27 cellular contexts compared by ENCODE assay signal in the genomic region with DNA sequence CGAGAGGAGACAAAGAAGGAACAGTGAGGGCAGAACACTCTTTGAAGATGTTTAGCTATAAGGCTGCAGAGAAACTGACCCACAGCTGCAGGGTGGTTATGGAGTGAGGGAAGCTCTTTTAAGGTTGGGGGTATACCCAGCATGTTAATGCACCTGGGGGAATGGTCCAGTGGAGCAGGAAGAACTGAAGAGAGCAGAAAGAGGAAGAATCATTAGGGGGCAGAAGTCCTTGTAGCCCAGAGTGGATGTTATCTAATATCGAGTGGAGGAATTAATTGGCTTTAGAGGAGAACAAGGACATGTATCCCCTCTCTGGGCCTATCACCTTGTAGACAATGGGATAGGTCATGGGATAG. TPM values are rescaled to one million over a fixed set of nuclear protein-coding genes. Genes with fewer than 3 reads are reported as not detected.
A peak's percentile ranks its signal among the peaks of the same experiment; 100 is the strongest.
DNase-seq lines count a peak whose midpoint lies in the region; ATAC-seq, FAIRE-seq and TF ChIP-seq lines count a peak whose summit lies in the region.
"Had no signal": no experiment of that assay in that cellular context is flagged by ENCODE, and none has a peak within 500 bp of the region (broad histone marks: within the 10 kb centered on the region; RNA-seq: fewer than 3 reads in every experiment).

No MANE protein-coding gene starts in this region.

- intact Hi-C loops in GM12878 (cut with micrococcal nuclease; ENCODE audit: unreplicated experiment) (no loop called here), Caco-2 (cut with micrococcal nuclease; ENCODE audit: unreplicated experiment) (no loop called here), head of caudate nucleus (cut with DNase I) (no loop called here)

- H3K9me2 ChIP-seq in DOHH2 (replicated peaks; ENCODE audit: control insufficient read depth, low read length), result no peaks in the 10 kb centered on the region
- H3K9me2 ChIP-seq in Karpas-422 (replicated peaks; ENCODE audit: insufficient read depth, low read length), result no peaks in the 10 kb centered on the region

- H3K27ac ChIP-seq in DOHH2 (ENCODE audit: low read depth, low read length), result no peak overlapping the region
- no peak overlapping the region for H3K27ac ChIP-seq in Karpas-422 (ENCODE audit: low read length)
- H3K27ac ChIP-seq in GM12878 (ENCODE audit: control insufficient read depth, insufficient read depth), result no peak overlapping the region
- H3K27ac ChIP-seq: Peyer's patch had no signal

- H3K4me1 Mint-ChIP-seq in stimulated activated memory B cell treated with anti-CD40 and anti-IgM and Interleukin-4, amounts not matched to agents 10 μg/mL and 1 μg/mL and 100 μg/mL, for 72 hours, result peaks cover 12% of the 10 kb centered on the region
- no peaks in the 10 kb centered on the region for H3K4me1 Mint-ChIP-seq in Caco-2 (ENCODE audit: low read depth, unreplicated experiment)

- in situ Hi-C loops in GM12878 (cut with MboI), result no loop called here

- H4K20me1 ChIP-seq in DOHH2 (ENCODE audit: control insufficient read depth, insufficient read depth, low read depth, low read length) (no peaks in the 10 kb centered on the region), Karpas-422 (ENCODE audit: insufficient read depth, low read depth, low read length) (no peaks in the 10 kb centered on the region), GM12878 (ENCODE audit: control insufficient read depth, insufficient read depth) (no peaks in the 10 kb centered on the region)

- H3K36me3 Mint-ChIP-seq in stimulated activated memory B cell treated with anti-CD40 and anti-IgM and Interleukin-4, amounts not matched to agents 10 μg/mL and 1 μg/mL and 100 μg/mL, for 72 hours, result no peaks in the 10 kb centered on the region
- H3K36me3 Mint-ChIP-seq in Caco-2 (ENCODE audit: insufficient read depth, unreplicated experiment), result no peaks in the 10 kb centered on the region
- H3K36me3 Mint-ChIP-seq: CD14-positive monocyte had no signal

- TF ChIP-seq CTCF in DOHH2 (IDR thresholded peaks at IDR 0.05; ENCODE audit: low read depth, low read length, poor library complexity, severe bottlenecking) (peak; percentile 23), GM12878 (IDR thresholded peaks at IDR 0.05 in 2 of 3, conservative IDR thresholded peaks at IDR 0.05 in 1 of 3; ENCODE audit: control insufficient read depth in 2 of 3, extremely low read depth in 1 of 3, insufficient read depth in 1 of 3, low read depth in 3 of 3, low read length in 3 of 3) (no peak), Caco-2 (IDR thresholded peaks at IDR 0.05; ENCODE audit: insufficient read depth in 1 of 2, low read depth in 1 of 2, low read length in 1 of 2, severe bottlenecking in 1 of 2, unreplicated experiment in 1 of 2) (no peak)

- H3K4me3 ChIP-seq in DOHH2 (ENCODE audit: low read length), result no peak overlapping the region
- no peak overlapping the region for H3K4me3 ChIP-seq in Karpas-422 (ENCODE audit: low read length)
- no peak overlapping the region for H3K4me3 ChIP-seq in GM12878
- no peak overlapping the region for H3K4me3 ChIP-seq in Caco-2 (ENCODE audit: low read depth, low read length)
- H3K4me3 ChIP-seq: HAP-1, Peyer's patch had no signal

- H3K27ac Mint-ChIP-seq in stimulated activated memory B cell treated with anti-CD40 and anti-IgM and Interleukin-4, amounts not matched to agents 10 μg/mL and 1 μg/mL and 100 μg/mL, for 72 hours, result peak overlapping the region; percentile 1
- H3K27ac Mint-ChIP-seq in Caco-2 (ENCODE audit: unreplicated experiment), result no peak overlapping the region
- H3K27ac Mint-ChIP-seq: HFFc6 had no signal

- SMC1A ChIA-PET in GM12878 (lab: Charles Lee; ENCODE audit: uncharacterized antibody, unreplicated experiment), result interaction anchor here (0.7 to 1.6 kb wide), 3 partner anchors 27 to 52 kb away, joined by 3 to 5 read pairs (median 3); no protein-coding TSS in a partner anchor

- H3K4me1 ChIP-seq in DOHH2 (ENCODE audit: control insufficient read depth, low read length), result peaks cover 31% of the 10 kb centered on the region
- H3K4me1 ChIP-seq in Karpas-422 (ENCODE audit: low read length), result peaks cover 16% of the 10 kb centered on the region
- no peaks in the 10 kb centered on the region for H3K4me1 ChIP-seq in GM12878 (ENCODE audit: control insufficient read depth, insufficient read depth, low read length)
- H3K4me1 ChIP-seq in Caco-2, result peaks cover 5% of the 10 kb centered on the region; the same call in 1 of the 2 replicates
- H3K4me1 ChIP-seq: HAP-1 had no signal

- H3K9ac ChIP-seq in Karpas-422 (ENCODE audit: low read length) (no peak overlapping the region), GM12878 (ENCODE audit: control insufficient read depth, insufficient read depth, low read length) (no peak overlapping the region)

- no peak for TF ChIP-seq RAD21 in GM12878 (IDR thresholded peaks at IDR 0.05; ENCODE audit: insufficient read depth, low read depth, low read length)

- no peak for ATAC-seq in GM12878
- ATAC-seq in stimulated activated memory B cell treated with anti-CD40 and anti-IgM and Interleukin-4, amounts not matched to agents 10 μg/mL and 1 μg/mL and 100 μg/mL, for 72 hours, result no peak

- no peaks in the 10 kb centered on the region for H3K27me3 Mint-ChIP-seq in stimulated activated memory B cell treated with anti-CD40 and anti-IgM and Interleukin-4, amounts not matched to agents 10 μg/mL and 1 μg/mL and 100 μg/mL, for 72 hours
- no peaks in the 10 kb centered on the region for H3K27me3 Mint-ChIP-seq in Caco-2 (ENCODE audit: insufficient read depth, unreplicated experiment)
- H3K27me3 Mint-ChIP-seq: CD8-positive, alpha-beta memory T cell had no signal

- WGBS in GM12878 (ENCODE audit: insufficient coverage, insufficient replicate concordance, low lambda C conversion rate, missing lambda C conversion rate), result 46% methylated on average over 2 of the region's 2 CpGs

- H3K36me3 ChIP-seq in DOHH2 (ENCODE audit: control insufficient read depth, low read length) (no peaks in the 10 kb centered on the region), Karpas-422 (ENCODE audit: insufficient read depth, low read length) (no peaks in the 10 kb centered on the region), GM12878 (ENCODE audit: control insufficient read depth in 2 of 2, insufficient read depth in 2 of 2, low read length in 1 of 2) (no peaks in the 10 kb centered on the region), Caco-2 (ENCODE audit: control insufficient read depth, insufficient read depth, low read length) (no peaks in the 10 kb centered on the region)
- H3K36me3 ChIP-seq: HAP-1, Peyer's patch had no signal

- H3F3A ChIP-seq in DOHH2 (ENCODE audit: control insufficient read depth, insufficient read depth), result no peaks in the 10 kb centered on the region

- H3K27me3 ChIP-seq in DOHH2 (ENCODE audit: control insufficient read depth, low read length), result no peaks in the 10 kb centered on the region
- H3K27me3 ChIP-seq in Karpas-422 (ENCODE audit: low read length), result no peaks in the 10 kb centered on the region
- no peaks in the 10 kb centered on the region for H3K27me3 ChIP-seq in GM12878 (replicated peaks in 1 of 2; ENCODE audit: control insufficient read depth in 2 of 2, insufficient read depth in 2 of 2, low read length in 1 of 2)
- H3K27me3 ChIP-seq in Caco-2 (replicated peaks; ENCODE audit: control insufficient read depth, insufficient read depth, low read length), result no peaks in the 10 kb centered on the region
- H3K27me3 ChIP-seq: Peyer's patch had no signal

- H2AFZ ChIP-seq in Karpas-422 (ENCODE audit: low read length) (no peak overlapping the region), GM12878 (ENCODE audit: control insufficient read depth, low read depth, low read length) (no peak overlapping the region)

- H3K79me2 ChIP-seq in DOHH2 (ENCODE audit: control insufficient read depth, low read length) (no peaks in the 10 kb centered on the region), Karpas-422 (ENCODE audit: low read length) (no peaks in the 10 kb centered on the region), GM12878 (ENCODE audit: control insufficient read depth, insufficient read depth, low read length) (no peaks in the 10 kb centered on the region)

- no TSS peak for BruUV-seq in GM12878 (replicated peaks; lab: Mats Ljungman, UMichigan)
- BruUV-seq in Caco-2 (replicated peaks; lab: Mats Ljungman, UMichigan), result no TSS peak

- no peak for TF ChIP-seq EP300 in GM12878 (IDR thresholded peaks at IDR 0.05; ENCODE audit: borderline replicate concordance in 1 of 2, control insufficient read depth in 1 of 2, low read depth in 2 of 2, low read length in 2 of 2)

- FAIRE-seq in GM12878 (lab: Jason Lieb, UNC) (peak; percentile 13), HTR-8/SVneo (lab: Jason Lieb, UNC) (no peak)

- H3K4me2 ChIP-seq in DOHH2 (ENCODE audit: low read length), result peak overlapping the region; percentile 32
- no peak overlapping the region for H3K4me2 ChIP-seq in Karpas-422 (ENCODE audit: low read depth, low read length, poor library complexity, severe bottlenecking)
- no peak overlapping the region for H3K4me2 ChIP-seq in GM12878 (ENCODE audit: control insufficient read depth, insufficient read depth)

- H3K9me3 ChIP-seq in DOHH2 (ENCODE audit: control insufficient read depth, insufficient read depth, low read length) (no peaks in the 10 kb centered on the region), Karpas-422 (ENCODE audit: low read length) (no peaks in the 10 kb centered on the region), GM12878 (replicated peaks; ENCODE audit: control insufficient read depth, insufficient read depth, low read length) (no peaks in the 10 kb centered on the region), Caco-2 (no peaks in the 10 kb centered on the region)
- H3K9me3 ChIP-seq: HAP-1, Peyer's patch had no signal

- CTCF ChIA-PET in GM12878 (lab: Yijun Ruan, JAX), result interaction anchor here (0.7 to 1.3 kb wide), 3 partner anchors 12 to 138 kb away, joined by 3 read pairs; no protein-coding TSS in a partner anchor
- CTCF ChIA-PET in Caco-2 (lab: Charles Lee), result no interaction called here

- DNase-seq in Karpas-422 (peak; percentile 49), GM12878 (ENCODE audit: low read depth, low spot score) (no peak), Caco-2 (no peak), HTR-8/SVneo (ENCODE audit: insufficient read length, low spot score) (no peak), head of caudate nucleus (no peak)
- DNase-seq: Calu3; CD8-positive, alpha-beta memory T cell; DND-41; GOT3; HFFc6; IMR-90; NCI-H1105; NCI-H1436 treated with DMSO at 0.1 percent for 48 hours; NCI-H187 treated with DMSO at 0.1 percent for 48 hours; NCI-H2171 treated with DMSO at 0.1 percent for 48 hours; NCI-H345; NCI-H526; NCI-H82; OCI-M1; Peyer's patch; SHP77 treated with DMSO at 0.1 percent for 48 hours; T-helper 1 cell had no signal

- no peak for TF ChIP-seq POLR2A in GM12878 (IDR thresholded peaks at IDR 0.05; ENCODE audit: low read depth, low read length)

- H3K4me3 Mint-ChIP-seq in stimulated activated memory B cell treated with anti-CD40 and anti-IgM and Interleukin-4, amounts not matched to agents 10 μg/mL and 1 μg/mL and 100 μg/mL, for 72 hours, result no peak overlapping the region
- H3K4me3 Mint-ChIP-seq in Caco-2 (ENCODE audit: unreplicated experiment), result no peak overlapping the region
- H3K4me3 Mint-ChIP-seq: CD8-positive, alpha-beta memory T cell; HFFc6 had no signal

- RAD21 ChIA-PET in GM12878 (lab: Charles Lee; ENCODE audit: unreplicated experiment), result interaction anchor here (1.5 kb wide), 1 partner anchor 70 kb away, joined by 4 read pairs; no protein-coding TSS in a partner anchor

- no peaks in the 10 kb centered on the region for H3K9me3 Mint-ChIP-seq in stimulated activated memory B cell treated with anti-CD40 and anti-IgM and Interleukin-4, amounts not matched to agents 10 μg/mL and 1 μg/mL and 100 μg/mL, for 72 hours
- no peaks in the 10 kb centered on the region for H3K9me3 Mint-ChIP-seq in Caco-2 (ENCODE audit: unreplicated experiment)
- H3K9me3 Mint-ChIP-seq: CD14-positive monocyte; CD8-positive, alpha-beta memory T cell; HFFc6 had no signal

- POLR2A ChIA-PET in GM12878 (lab: Charles Lee), result interaction anchor here (0.9 kb wide), 1 partner anchor 9 kb away, joined by 3 read pairs; no protein-coding TSS in a partner anchor
- POLR2A ChIA-PET in Caco-2 (lab: Charles Lee), result no interaction called here

RNA-seq across cellular contexts. Expression of a gene that starts 7.7 kb away (rescaled TPM):
- not detected in 2 replicates for total RNA-seq in Karpas-422 (2014; rRNA removed; shearing (Covaris generic); ENCODE audit: low replicate concordance)
- not detected in 2 replicates for total RNA-seq in GM12878 (2013; cell fraction: nucleolus; rRNA removed)
- total RNA-seq in GM12878 (2014; rRNA removed) (not detected in 2 replicates), GM12878 (2014; rRNA removed; fragmentation: Illumina TruSeq; extraction: Trizol) (not detected in 2 replicates), GM12878 (2021) (not detected in 2 replicates), Caco-2 (2022) (not detected in 2 replicates)
- not detected for polyA plus RNA-seq in GM12878 (2011; ENCODE audit: low read depth)
- polyA plus RNA-seq in GM12878 (2011; rRNA removed) (0.80 and 1.1 TPM in 2 replicates), GM12878 (2014; fragmentation: Illumina TruSeq; extraction: Trizol) (not detected in 2 replicates), GM12878 (2014; fragmentation: Nextera tagmentation; extraction: Ambion mirVana) (under 1 TPM; 0.20 to 0.50 TPM), GM12878 (2014; rRNA removed) (not detected in 2 replicates), GM12878 (2016; fragmentation: Nextera tagmentation; extraction: Ambion mirVana) (not detected)
- 1.6 and 2.4 TPM in 2 replicates for polyA plus RNA-seq in GM12878 (2011; cell fraction: cytosol; rRNA removed)
- 0.75 TPM in 1 of 2 replicates, not detected in the other for polyA plus RNA-seq in GM12878 (2011; cell fraction: nucleus; rRNA removed)
- polyA plus RNA-seq in GM12878 (2012), result not detected in 2 replicates
- not detected in 2 replicates for polyA minus RNA-seq in GM12878 (2011; rRNA and poly(A)+ RNA removed)
- polyA minus RNA-seq in GM12878 (2011; cell fraction: cytosol; rRNA and poly(A)+ RNA removed), result not detected in 2 replicates
- polyA minus RNA-seq in GM12878 (2011; cell fraction: nucleus; rRNA and poly(A)+ RNA removed), result not detected in 2 replicates
- total RNA-seq: A673, Calu3, HFFc6, IMR-90, Peyer's patch had no signal
- polyA plus RNA-seq: CD14-positive monocyte; CD8-positive, alpha-beta memory T cell; IMR-90 had no signal

RNA-seq across cellular contexts. Expression of a gene that starts 23.5 kb away (rescaled TPM):
- total RNA-seq in Karpas-422 (2014; rRNA removed; shearing (Covaris generic); ENCODE audit: low replicate concordance), result not detected in 2 replicates
- 0.52 and 0.98 TPM in 2 replicates for total RNA-seq in GM12878 (2013; cell fraction: nucleolus; rRNA removed)
- total RNA-seq in GM12878 (2014; rRNA removed) (0.05 and 0.40 TPM in 2 replicates), GM12878 (2014; rRNA removed; fragmentation: Illumina TruSeq; extraction: Trizol) (not detected in 2 replicates), GM12878 (2021) (not detected in 2 replicates), Caco-2 (2022) (not detected in 2 replicates)
- 0.24 TPM for polyA plus RNA-seq in GM12878 (2011; ENCODE audit: low read depth)
- polyA plus RNA-seq in GM12878 (2011; rRNA removed) (0.11 and 0.13 TPM in 2 replicates), GM12878 (2014; fragmentation: Illumina TruSeq; extraction: Trizol) (0.06 TPM in 1 of 2 replicates, not detected in the other), GM12878 (2014; fragmentation: Nextera tagmentation; extraction: Ambion mirVana) (not detected), GM12878 (2014; rRNA removed) (0.10 and 0.11 TPM in 2 replicates), GM12878 (2016; fragmentation: Nextera tagmentation; extraction: Ambion mirVana) (not detected)
- 0.12 and 0.27 TPM in 2 replicates for polyA plus RNA-seq in GM12878 (2011; cell fraction: cytosol; rRNA removed)
- 1.2 and 1.3 TPM in 2 replicates for polyA plus RNA-seq in GM12878 (2011; cell fraction: nucleus; rRNA removed)
- polyA plus RNA-seq in GM12878 (2012), result 0.35 and 0.58 TPM in 2 replicates
- polyA minus RNA-seq in GM12878 (2011; rRNA and poly(A)+ RNA removed), result 0.36 TPM in 1 of 2 replicates, not detected in the other
- polyA minus RNA-seq in GM12878 (2011; cell fraction: cytosol; rRNA and poly(A)+ RNA removed), result not detected in 2 replicates
- polyA minus RNA-seq in GM12878 (2011; cell fraction: nucleus; rRNA and poly(A)+ RNA removed), result 0.77 and 0.85 TPM in 2 replicates
- total RNA-seq: A673, Calu3, HFFc6, IMR-90, Peyer's patch had no signal
- polyA plus RNA-seq: CD14-positive monocyte; CD8-positive, alpha-beta memory T cell; IMR-90 had no signal

RNA-seq across cellular contexts. Expression of a gene that starts 55.9 kb away (rescaled TPM):
- total RNA-seq in Karpas-422 (2014; rRNA removed; shearing (Covaris generic); ENCODE audit: low replicate concordance), result 17.6 and 23.1 TPM in 2 replicates
- total RNA-seq in GM12878 (2013; cell fraction: nucleolus; rRNA removed), result 119 and 135 TPM in 2 replicates
- 3.8 and 4.6 TPM in 2 replicates for total RNA-seq in GM12878 (2014; rRNA removed)
- total RNA-seq in GM12878 (2014; rRNA removed; fragmentation: Illumina TruSeq; extraction: Trizol), result 12.3 and 14.9 TPM in 2 replicates
- 8.7 and 9.3 TPM in 2 replicates for total RNA-seq in GM12878 (2021)
- 6.0 TPM for polyA plus RNA-seq in GM12878 (2011; ENCODE audit: low read depth)
- 36.5 and 65.9 TPM in 2 replicates for polyA plus RNA-seq in GM12878 (2011; rRNA removed)
- polyA plus RNA-seq in GM12878 (2011; cell fraction: cytosol; rRNA removed), result 7.9 and 8.7 TPM in 2 replicates
- 26.7 and 28.1 TPM in 2 replicates for polyA plus RNA-seq in GM12878 (2011; cell fraction: nucleus; rRNA removed)
- 6.3 and 8.3 TPM in 2 replicates for polyA plus RNA-seq in GM12878 (2012)
- 10.7 and 14.1 TPM in 2 replicates for polyA plus RNA-seq in GM12878 (2014; fragmentation: Illumina TruSeq; extraction: Trizol)
- 1 to 10 TPM; 2.7 to 3.0 TPM for polyA plus RNA-seq in GM12878 (2014; fragmentation: Nextera tagmentation; extraction: Ambion mirVana)
- polyA plus RNA-seq in GM12878 (2014; rRNA removed), result 4.7 and 6.7 TPM in 2 replicates
- polyA plus RNA-seq in GM12878 (2016; fragmentation: Nextera tagmentation; extraction: Ambion mirVana), result 10 to 100 TPM; 11.5 to 12.1 TPM
- 17.3 and 27.5 TPM in 2 replicates for polyA minus RNA-seq in GM12878 (2011; rRNA and poly(A)+ RNA removed)
- 9.1 and 10.0 TPM in 2 replicates for polyA minus RNA-seq in GM12878 (2011; cell fraction: cytosol; rRNA and poly(A)+ RNA removed)
- polyA minus RNA-seq in GM12878 (2011; cell fraction: nucleus; rRNA and poly(A)+ RNA removed), result 15.4 and 18.8 TPM in 2 replicates
- total RNA-seq in Caco-2 (2022), result 12.7 and 15.3 TPM in 2 replicates
